ENCODE assay signal across 11 cellular contexts in genomic region chr20:6623989-6624388, GRCh38.
DNase-seq lines count a peak whose midpoint lies in the region; ATAC-seq, FAIRE-seq and TF ChIP-seq lines count a peak whose summit lies in the region.
"Had no signal": no experiment of that assay in that cellular context is flagged by ENCODE, and none has a peak within 500 bp of the region (broad histone marks: within the 10 kb centered on the region; RNA-seq: fewer than 3 reads in every experiment).

No MANE protein-coding gene starts in this region.

- peak overlapping the region; percentile 47 to 76 (median 54) for H3K4me3 Mint-ChIP-seq in immature natural killer cell
- H3K4me3 Mint-ChIP-seq: activated naive CD4-positive, alpha-beta T cell treated with anti-CD3 and anti-CD28 coated beads, Interleukin-2, amount 50 U/mL, for 24 hours; stimulated activated naive CD8-positive, alpha-beta T cell treated with anti-CD3 and anti-CD28 coated beads, Interleukin-15, amount 100 ng/mL, for 72 hours had no signal

- no peak overlapping the region for H3K4me3 ChIP-seq in H7 (ENCODE audit: insufficient read depth, low read depth, low read length)

- TF ChIP-seq POLR2A in GM12892 (IDR thresholded peaks at IDR 0.05; ENCODE audit: low read depth, low read length): no peak

- DNase-seq in H7: peak; percentile 7
- peak; percentile 28 to 44 (median 31) for DNase-seq in immature natural killer cell
- DNase-seq in activated effector memory CD4-positive, alpha-beta T cell treated with Interleukin-2 at 50 U/mL for 16 hours: no peak
- no peak for DNase-seq in stimulated activated CD8-positive, alpha-beta memory T cell treated with anti-CD3 and anti-CD28 coated beads, Interleukin-4, amount 100 ng/mL, for 48 hours
- no peak for DNase-seq in GM12892 (ENCODE audit: insufficient read length)
- DNase-seq in DMS 273 treated with DMSO at 0.1 percent for 48 hours (lab: John Stamatoyannopoulos, UW): no peak
- DNase-seq: Calu3; stimulated activated naive CD8-positive, alpha-beta T cell treated with anti-CD3 and anti-CD28 coated beads, Interleukin-15, amount 100 ng/mL, for 72 hours had no signal

- peak overlapping the region; percentile 61 to 89 (median 72) for H3K27ac Mint-ChIP-seq in immature natural killer cell
- H3K27ac Mint-ChIP-seq: activated naive CD4-positive, alpha-beta T cell treated with anti-CD3 and anti-CD28 coated beads, Interleukin-2, amount 50 U/mL, for 24 hours; stimulated activated naive CD8-positive, alpha-beta T cell treated with anti-CD3 and anti-CD28 coated beads, Interleukin-15, amount 100 ng/mL, for 72 hours had no signal

- H3K9me3 Mint-ChIP-seq in immature natural killer cell: peaks cover 0 to 6% (median 0%) of the 10 kb centered on the region in 6 donors
- H3K9me3 Mint-ChIP-seq: activated naive CD4-positive, alpha-beta T cell treated with anti-CD3 and anti-CD28 coated beads, Interleukin-2, amount 50 U/mL, for 24 hours had no signal

- no peak for FAIRE-seq in GM12892 (lab: Jason Lieb, UNC)

- H3K4me1 Mint-ChIP-seq in immature natural killer cell: peaks cover 31 to 47% of the 10 kb centered on the region in 2 donors
- H3K4me1 Mint-ChIP-seq: activated naive CD4-positive, alpha-beta T cell treated with anti-CD3 and anti-CD28 coated beads, Interleukin-2, amount 50 U/mL, for 24 hours; stimulated activated naive CD8-positive, alpha-beta T cell treated with anti-CD3 and anti-CD28 coated beads, Interleukin-15, amount 100 ng/mL, for 72 hours had no signal

- peaks cover 0 to 2% (median 0%) of the 10 kb centered on the region in 3 donors for H3K27me3 Mint-ChIP-seq in immature natural killer cell (ENCODE audit: low read depth in 3 of 3)
- H3K27me3 Mint-ChIP-seq: activated naive CD4-positive, alpha-beta T cell treated with anti-CD3 and anti-CD28 coated beads, Interleukin-2, amount 50 U/mL, for 24 hours; stimulated activated naive CD8-positive, alpha-beta T cell treated with anti-CD3 and anti-CD28 coated beads, Interleukin-15, amount 100 ng/mL, for 72 hours had no signal

- H3K27me3 ChIP-seq in H7 (ENCODE audit: control insufficient read depth, insufficient read depth, low read length): no peaks in the 10 kb centered on the region

- H3K36me3 ChIP-seq in H7 (replicated peaks; ENCODE audit: control insufficient read depth, insufficient read depth, low read length): no peaks in the 10 kb centered on the region

- H3K36me3 Mint-ChIP-seq in immature natural killer cell: peaks cover 0 to 3% (median 0%) of the 10 kb centered on the region in 3 donors
- H3K36me3 Mint-ChIP-seq: activated naive CD4-positive, alpha-beta T cell treated with anti-CD3 and anti-CD28 coated beads, Interleukin-2, amount 50 U/mL, for 24 hours had no signal

- ATAC-seq in GM18867 (IDR thresholded peaks at IDR 0.05; ENCODE audit: unreplicated experiment) (peak; percentile 98), HG03565 (IDR thresholded peaks at IDR 0.05; ENCODE audit: unreplicated experiment) (peak; percentile 98)
- ATAC-seq: stimulated activated naive CD8-positive, alpha-beta T cell treated with anti-CD3 and anti-CD28 coated beads, Interleukin-15, amount 100 ng/mL, for 72 hours had no signal

Comparison
In these comparisons a context has a peak if more than half of its experiments do, and no peak if none do; other contexts are left out.
1. DNase-seq: peak in H7 (single experiment) and immature natural killer cell (3 of 3); none in activated effector memory CD4-positive, alpha-beta T cell treated with Interleukin-2 at 50 U/mL for 16 hours (single experiment), stimulated activated CD8-positive, alpha-beta memory T cell treated with anti-CD3 and anti-CD28 coated beads, Interleukin-4, amount 100 ng/mL, for 48 hours (single experiment), GM12892 (single experiment) and DMS 273 treated with DMSO at 0.1 percent for 48 hours (single experiment).